ENCODE assay signal across 11 cellular contexts in genomic region chr2:127569274-127570065, GRCh38. TPM values are rescaled to one million over a fixed set of nuclear protein-coding genes. Genes with fewer than 3 reads are reported as not detected.
DNase-seq lines count a peak whose midpoint lies in the region; ATAC-seq, FAIRE-seq and TF ChIP-seq lines count a peak whose summit lies in the region.
"Had no signal": no experiment of that assay in that cellular context is flagged by ENCODE, and none has a peak within 500 bp of the region (broad histone marks: within the 10 kb centered on the region; RNA-seq: fewer than 3 reads in every experiment).

No MANE protein-coding gene starts in this region.

- no peak for FAIRE-seq in kidney (lab: Jason Lieb, UNC)
- FAIRE-seq in urothelium cell line (lab: Jason Lieb, UNC), result no peak

- no peaks in the 10 kb centered on the region for H3K36me3 Mint-ChIP-seq in activated T-cell treated with anti-CD3 and anti-CD28 coated beads, Interleukin-2, amount 50 U/mL, for 4 hours (ENCODE audit: insufficient read depth)

- H3K4me1 Mint-ChIP-seq in activated T-cell treated with anti-CD3 and anti-CD28 coated beads, Interleukin-2, amount 50 U/mL, for 4 hours (ENCODE audit: low read depth), result no peaks in the 10 kb centered on the region

- H3K4me3 Mint-ChIP-seq in activated T-cell treated with anti-CD3 and anti-CD28 coated beads, Interleukin-2, amount 50 U/mL, for 4 hours, result no peak overlapping the region
- H3K4me3 Mint-ChIP-seq: activated naive CD8-positive, alpha-beta T cell treated with anti-CD3 and anti-CD28 coated beads, Interleukin-2, amount 10 ng/mL, durations not matched to agents 7 days and 5 days had no signal

- no peaks in the 10 kb centered on the region for H3K9me3 ChIP-seq in kidney (ENCODE audit: control insufficient read depth in 1 of 2, low read length in 2 of 2)
- H3K9me3 ChIP-seq: tibial nerve had no signal

- H3K4me3 ChIP-seq in coronary artery (no peak overlapping the region), kidney (ENCODE audit: low read length in 2 of 2) (no peak overlapping the region)
- H3K4me3 ChIP-seq: tibial nerve had no signal

- DNase-seq in activated T-cell treated with anti-CD3 and anti-CD28 coated beads, Interleukin-2, amount 50 U/mL, for 1 hour, result peak; percentile 8
- no peak for DNase-seq in activated T-cell treated with anti-CD3 and anti-CD28 coated beads, Interleukin-2, amount 50 U/mL, for 4 hours
- peak; percentile 75 for DNase-seq in coronary artery (ENCODE audit: low spot score)
- peak; percentile 46 for DNase-seq in kidney
- DNase-seq in urothelium cell line (ENCODE audit: low spot score), result peak; percentile 40
- DNase-seq in activated CD4-positive, CD25-positive, alpha-beta regulatory T cell treated with anti-CD3 and anti-CD28 coated beads, Interleukin-2, amount 50 U/mL, for 72 hours, result no peak
- no peak for DNase-seq in COLO668 (lab: John Stamatoyannopoulos, UW; ENCODE audit: unreplicated experiment)
- DNase-seq: activated naive CD8-positive, alpha-beta T cell treated with anti-CD3 and anti-CD28 coated beads, Interleukin-2, amount 10 ng/mL, durations not matched to agents 7 days and 5 days had no signal

- H3K27ac ChIP-seq in coronary artery (peak overlapping the region in 1 of 2 donors; percentile 64), kidney (ENCODE audit: low read depth in 2 of 2, low read length in 2 of 2) (no peak overlapping the region)
- H3K27ac ChIP-seq: VCaP had no signal

- intact Hi-C loops in kidney (cut with DNase I), result no loop called here

- TF ChIP-seq CTCF in coronary artery (IDR thresholded peaks at IDR 0.05), result no peak
- no peak for TF ChIP-seq CTCF in kidney (IDR thresholded peaks at IDR 0.05; ENCODE audit: borderline replicate concordance, extremely low read depth, insufficient read depth)

- peaks cover 0 to 4% of the 10 kb centered on the region in 2 donors for H3K36me3 ChIP-seq in kidney (ENCODE audit: control insufficient read depth in 1 of 2, insufficient read depth in 2 of 2, low read length in 2 of 2)
- H3K36me3 ChIP-seq: tibial nerve had no signal

- no peaks in the 10 kb centered on the region for H3K9me3 Mint-ChIP-seq in activated T-cell treated with anti-CD3 and anti-CD28 coated beads, Interleukin-2, amount 50 U/mL, for 4 hours
- H3K9me3 Mint-ChIP-seq: activated naive CD8-positive, alpha-beta T cell treated with anti-CD3 and anti-CD28 coated beads, Interleukin-2, amount 10 ng/mL, durations not matched to agents 7 days and 5 days had no signal

- H3K9ac ChIP-seq in kidney (ENCODE audit: low read length in 2 of 2), result no peak overlapping the region

- no peak for ATAC-seq in activated T-cell treated with anti-CD3 and anti-CD28 coated beads, Interleukin-2, amount 50 U/mL, for 4 hours
- ATAC-seq in GM21619 (IDR thresholded peaks at IDR 0.05; ENCODE audit: unreplicated experiment), result no peak

- no peaks in the 10 kb centered on the region for H3K4me1 ChIP-seq in kidney (ENCODE audit: control insufficient read depth in 1 of 2, insufficient read depth in 1 of 2, low read depth in 1 of 2, low read length in 2 of 2)

- peaks cover 3% of the 10 kb centered on the region for H3K27me3 Mint-ChIP-seq in activated T-cell treated with anti-CD3 and anti-CD28 coated beads, Interleukin-2, amount 50 U/mL, for 4 hours (ENCODE audit: low read depth)
- H3K27me3 Mint-ChIP-seq: activated naive CD8-positive, alpha-beta T cell treated with anti-CD3 and anti-CD28 coated beads, Interleukin-2, amount 10 ng/mL, durations not matched to agents 7 days and 5 days had no signal

RNA-seq across cellular contexts. Expression of gene MYO7B, which starts 34.0 kb away (rescaled TPM):
- total RNA-seq in activated T-cell treated with anti-CD3 and anti-CD28 coated beads, Interleukin-2, amount 50 U/mL, for 4 hours, result under 1 TPM; 0.16 to 0.68 (median 0.63) TPM
- 11.0 TPM for total RNA-seq in kidney
- 22.2 TPM for polyA plus RNA-seq in kidney (ENCODE audit: insufficient read depth, low read depth, low replicate concordance)

RNA-seq across cellular contexts. Expression of gene IWS1, which starts 43.2 kb away (rescaled TPM):
- 10 to 100 TPM; 49.8 to 57.8 (median 55.2) TPM for total RNA-seq in activated T-cell treated with anti-CD3 and anti-CD28 coated beads, Interleukin-2, amount 50 U/mL, for 4 hours
- 35.8 TPM for total RNA-seq in kidney
- polyA plus RNA-seq in kidney (ENCODE audit: insufficient read depth, low read depth, low replicate concordance), result 29.8 TPM

Comparison
In these comparisons a context has a peak if more than half of its experiments do, and no peak if none do; other contexts are left out.
1. DNase-seq: peak in activated T-cell treated with anti-CD3 and anti-CD28 coated beads, Interleukin-2, amount 50 U/mL, for 1 hour (single experiment), coronary artery (single experiment), kidney (single experiment) and urothelium cell line (single experiment); none in activated T-cell treated with anti-CD3 and anti-CD28 coated beads, Interleukin-2, amount 50 U/mL, for 4 hours (single experiment), activated CD4-positive, CD25-positive, alpha-beta regulatory T cell treated with anti-CD3 and anti-CD28 coated beads, Interleukin-2, amount 50 U/mL, for 72 hours (single experiment) and COLO668 (single experiment).